ENCODE assay signal across 25 cellular contexts in genomic region chr6:652865-653264, GRCh38. TPM values are rescaled to one million over a fixed set of nuclear protein-coding genes. Genes with fewer than 3 reads are reported as not detected.
"Had no signal": no experiment of that assay in that cellular context is flagged by ENCODE, and none has a peak within 500 bp of the region (broad histone marks: within the 10 kb centered on the region; RNA-seq: fewer than 3 reads in every experiment).

No MANE protein-coding gene starts in this region.

- H3K9me3 Mint-ChIP-seq: natural killer cell had no signal

- H3K4me3 ChIP-seq: coronary artery, dorsolateral prefrontal cortex, left ventricle myocardium inferior, lung, neural progenitor cell, right atrium auricular region, tibial nerve had no signal

- H3K4me1 Mint-ChIP-seq: neural progenitor cell had no signal

- H3K4me1 ChIP-seq: neural progenitor cell, parathyroid adenoma had no signal

- DNase-seq: activated CD4-positive, alpha-beta T cell treated with anti-CD3 and anti-CD28 coated beads, Interleukin-2, amount 50 U/mL, for 1 hour; activated CD8-positive, alpha-beta memory T cell treated with anti-CD3 and anti-CD28 coated beads, Interleukin-2, amount 10 ng/mL, durations not matched to agents 7 days and 5 days; activated CD8-positive, alpha-beta T cell treated with anti-CD3 and anti-CD28 coated beads, Interleukin-2, amount 10 ng/mL, durations not matched to agents 7 days and 5 days; dorsolateral prefrontal cortex; effector memory CD4-positive, alpha-beta T cell; glutamatergic neuron; islet precursor cell; left ventricle myocardium inferior; mesendoderm; natural killer cell; occipital lobe; stimulated activated CD4-positive, alpha-beta T cell treated with anti-CD3 and anti-CD28 coated beads, Interleukin-15, amount 100 ng/mL, for 24 hours; stimulated activated CD4-positive, alpha-beta T cell treated with anti-CD3 and anti-CD28 coated beads, Interleukin-2, amount 100 ng/mL, for 24 hours; stimulated activated naive CD4-positive, alpha-beta T cell treated with Interleukin-2 at 50 U/mL for 16 hours; T-cell had no signal

- H3K27me3 Mint-ChIP-seq: activated CD8-positive, alpha-beta memory T cell treated with anti-CD3 and anti-CD28 coated beads, Interleukin-2, amount 10 ng/mL, durations not matched to agents 7 days and 5 days; T-cell had no signal

- ATAC-seq: activated CD8-positive, alpha-beta memory T cell treated with anti-CD3 and anti-CD28 coated beads, Interleukin-2, amount 10 ng/mL, durations not matched to agents 7 days and 5 days; activated CD8-positive, alpha-beta T cell treated with anti-CD3 and anti-CD28 coated beads, Interleukin-2, amount 10 ng/mL, durations not matched to agents 7 days and 5 days; natural killer cell; T-cell had no signal

- H3K27ac ChIP-seq: coronary artery, dorsolateral prefrontal cortex, left ventricle myocardium inferior, neural progenitor cell, parathyroid adenoma, right atrium auricular region, tibial nerve had no signal

- H3K36me3 ChIP-seq: neural progenitor cell had no signal

- H3K36me3 Mint-ChIP-seq: natural killer cell had no signal

- H3K4me3 Mint-ChIP-seq: activated CD8-positive, alpha-beta memory T cell treated with anti-CD3 and anti-CD28 coated beads, Interleukin-2, amount 10 ng/mL, durations not matched to agents 7 days and 5 days; activated CD8-positive, alpha-beta T cell treated with anti-CD3 and anti-CD28 coated beads, Interleukin-2, amount 10 ng/mL, durations not matched to agents 7 days and 5 days; natural killer cell; neural progenitor cell; T-cell had no signal

- H3K27ac Mint-ChIP-seq: activated CD8-positive, alpha-beta memory T cell treated with anti-CD3 and anti-CD28 coated beads, Interleukin-2, amount 10 ng/mL, durations not matched to agents 7 days and 5 days; activated CD8-positive, alpha-beta T cell treated with anti-CD3 and anti-CD28 coated beads, Interleukin-2, amount 10 ng/mL, durations not matched to agents 7 days and 5 days; activated naive CD4-positive, alpha-beta T cell treated with anti-CD3 and anti-CD28 coated beads, Interleukin-2, amount 50 U/mL, for 72 hours; natural killer cell; neural progenitor cell; T-cell had no signal

- H3K27me3 ChIP-seq: dorsolateral prefrontal cortex, neural progenitor cell, right atrium auricular region, tibial nerve had no signal

- FAIRE-seq: bronchial epithelial cell, frontal cortex had no signal

RNA-seq across cellular contexts. Expression of gene HUS1B, which starts 4.0 kb away (rescaled TPM):
- total RNA-seq: epithelial cell of proximal tubule, left ventricle myocardium inferior had no signal
